Comparison of ENCODE assay signal across 8 cellular contexts in the genomic region with DNA sequence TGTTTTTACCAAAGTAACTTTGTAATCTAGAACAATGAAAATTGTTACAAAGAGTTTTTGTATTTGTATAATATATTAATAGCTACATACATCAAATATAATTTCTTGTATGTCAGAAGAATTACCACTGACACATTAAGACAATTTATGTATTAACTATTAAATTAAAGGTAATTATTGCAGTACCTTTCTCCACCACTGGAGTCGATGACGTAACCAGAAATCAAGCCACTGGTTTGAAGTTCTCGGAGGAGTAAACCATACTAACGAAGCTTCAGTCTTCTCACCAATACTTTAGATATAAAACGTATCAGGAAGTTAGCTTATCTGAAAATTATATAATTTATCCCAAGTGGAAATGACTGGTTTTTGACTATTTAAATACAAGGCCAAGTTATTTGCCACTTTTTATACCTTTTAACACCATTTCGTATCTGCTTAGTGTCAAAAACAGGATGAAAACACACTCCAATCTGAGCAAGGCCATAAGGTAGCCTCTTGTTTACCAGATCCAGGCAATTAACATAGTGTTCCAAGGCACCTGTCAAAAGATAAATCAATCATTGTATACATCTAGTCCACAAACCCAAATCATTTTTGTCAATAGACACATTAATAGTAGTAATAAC. TPM values are rescaled to one million over a fixed set of nuclear protein-coding genes. Genes with fewer than 3 reads are reported as not detected.
A peak's percentile ranks its signal among the peaks of the same experiment; 100 is the strongest.
DNase-seq lines count a peak whose midpoint lies in the region; ATAC-seq and TF ChIP-seq lines count a peak whose summit lies in the region.

No MANE protein-coding gene starts in this region.

- H3K36me3 ChIP-seq in SK-N-SH (replicated peaks in 1 of 2; ENCODE audit: control insufficient read depth in 1 of 2, insufficient read depth in 2 of 2, low read length in 1 of 2) (peaks cover 41 to 47% of the 10 kb centered on the region in 2 experiments), PC-9 (ENCODE audit: low read depth) (peaks cover 37% of the 10 kb centered on the region; the same call in 1 of the 2 replicates), sigmoid colon (peaks cover 0 to 51% (median 5%) of the 10 kb centered on the region in 4 donors)

- TF ChIP-seq RAD21 in SK-N-SH (IDR thresholded peaks at IDR 0.05; ENCODE audit: low read length) = no peak

- peaks cover 5% of the 10 kb centered on the region for H4K20me1 ChIP-seq in SK-N-SH (ENCODE audit: insufficient read depth)
- H4K20me1 ChIP-seq in PC-9 (ENCODE audit: insufficient read depth) = 0 out of 2 replicates have a peak, but pooled peaks cover 3% of the 10 kb centered on the region

- H3K9me2 ChIP-seq in SK-N-SH (no peaks in the 10 kb centered on the region), PC-9 (ENCODE audit: insufficient read depth) (no peaks in the 10 kb centered on the region)

- H3F3A ChIP-seq in SK-N-SH (replicated peaks; ENCODE audit: insufficient read depth) (peaks cover 10% of the 10 kb centered on the region), PC-9 (ENCODE audit: insufficient read depth, low read depth) (peaks cover 21% of the 10 kb centered on the region; the same call in 1 of the 2 replicates)

- 92% methylated on average over 6 of the region's 6 CpGs for WGBS in SK-N-SH (ENCODE audit: low lambda C conversion rate)
- 75 to 84% methylated on average over 6 of the region's 6 CpGs for WGBS in sigmoid colon, 2 donors

- no peak for TF ChIP-seq POLR2A in sigmoid colon (IDR thresholded peaks at IDR 0.05)

- no peak for ATAC-seq in SK-N-SH treated with all-trans-retinoic acid at 6 μM for 48 hours
- ATAC-seq in GM19351 (IDR thresholded peaks at IDR 0.05; ENCODE audit: unreplicated experiment) = no peak
- no peak for ATAC-seq in GM18873 (IDR thresholded peaks at IDR 0.05; ENCODE audit: low FRiP score, unreplicated experiment)

- TF ChIP-seq EP300 in SK-N-SH (IDR thresholded peaks at IDR 0.05; ENCODE audit: borderline replicate concordance in 1 of 2, low read depth in 1 of 2, low read length in 1 of 2) (no peak), sigmoid colon (IDR thresholded peaks at IDR 0.05) (no peak)

- POLR2A ChIA-PET in SK-N-SH (lab: Yijun Ruan, JAX) = interaction anchor here (2.5 kb wide), 1 partner anchor 13 kb away, joined by 15 read pairs; the partner anchor contains the start of genes CEP95 and DDX5
- POLR2A ChIA-PET in PC-9 (lab: Charles Lee; ENCODE audit: unreplicated experiment) = no interaction called here

- H3K79me2 ChIP-seq in SK-N-SH (ENCODE audit: insufficient read depth) (peaks cover 45% of the 10 kb centered on the region), PC-9 (ENCODE audit: low read depth) (peaks cover 28% of the 10 kb centered on the region)

- CTCF ChIA-PET in SK-N-SH (lab: Yijun Ruan, JAX) = interaction anchor here (0.7 to 6.7 kb wide), 11 partner anchors 8 to 180 kb away, joined by 3 to 76 read pairs (median 7); partner anchors contain the start of genes CEP95 and DDX5
- CTCF ChIA-PET in PC-9 (lab: Charles Lee) = interaction anchor here (0.7 kb wide), 2 partner anchors 69 to 1701 kb away, joined by 3 read pairs; no protein-coding TSS in a partner anchor

- BruUV-seq in PC-9 (replicated peaks; lab: Mats Ljungman, UMichigan) = no TSS peak

- H3K4me1 ChIP-seq in SK-N-SH (ENCODE audit: control insufficient read depth in 1 of 2, insufficient read depth in 2 of 2, low read depth in 1 of 2, low read length in 1 of 2) (peaks cover 9 to 13% of the 10 kb centered on the region in 2 experiments; a peak in 3 of 4 replicates), PC-9 (replicated peaks; ENCODE audit: insufficient read depth) (peaks cover 28% of the 10 kb centered on the region), sigmoid colon (peaks cover 0 to 31% (median 25%) of the 10 kb centered on the region in 4 donors)

- TF ChIP-seq CTCF in SK-N-SH (IDR thresholded peaks at IDR 0.05) (peak; percentile 65), PC-9 (conservative IDR thresholded peaks at IDR 0.05) (peak; percentile 85), dorsolateral prefrontal cortex (IDR thresholded peaks at IDR 0.05 in 54 of 56, conservative IDR thresholded peaks at IDR 0.05 in 2 of 56; ENCODE audit: low read depth in 1 of 56, partially characterized antibody in 56 of 56) (peak in 48 of 56 donors; percentile 16 to 61 (median 39)), sigmoid colon (IDR thresholded peaks at IDR 0.05) (peak in 3 of 4 experiments; percentile 12 to 46 (median 45))

- no peaks in the 10 kb centered on the region for H3K27me3 ChIP-seq in SK-N-SH (ENCODE audit: insufficient read depth)
- no peaks in the 10 kb centered on the region for H3K27me3 ChIP-seq in PC-9 (ENCODE audit: insufficient read depth, low read depth)
- H3K27me3 ChIP-seq in dorsolateral prefrontal cortex = no peaks in the 10 kb centered on the region
- H3K27me3 ChIP-seq in sigmoid colon = no peaks in the 10 kb centered on the region

- H3K4me3 ChIP-seq in SK-N-SH (ENCODE audit: low read depth in 2 of 2, low read length in 1 of 2) (no peak overlapping the region), PC-9 (no peak overlapping the region), dorsolateral prefrontal cortex (no peak overlapping the region), sigmoid colon (no peak overlapping the region)

- H3K4me2 ChIP-seq in SK-N-SH = no peak overlapping the region
- H3K4me2 ChIP-seq in PC-9 = no peak overlapping the region

- H3K9ac ChIP-seq in SK-N-SH = no peak overlapping the region

- intact Hi-C loops in PC-9 (cut with micrococcal nuclease; ENCODE audit: unreplicated experiment) = no loop called here
- intact Hi-C loops in dorsolateral prefrontal cortex (cut with DNase I) = no loop called here
- intact Hi-C loops in sigmoid colon (cut with DNase I) = no loop called here

- H3K27ac ChIP-seq in SK-N-SH (ENCODE audit: low read depth in 2 of 2, low read length in 1 of 2) (no peak overlapping the region; a peak in 1 of 4 replicates), PC-9 (no peak overlapping the region), dorsolateral prefrontal cortex (no peak overlapping the region), sigmoid colon (no peak overlapping the region)

- H2AFZ ChIP-seq in SK-N-SH (ENCODE audit: low read depth) = no peak overlapping the region
- H2AFZ ChIP-seq in PC-9 = no peak overlapping the region

- no peaks in the 10 kb centered on the region for H3K9me3 ChIP-seq in SK-N-SH
- no peaks in the 10 kb centered on the region for H3K9me3 ChIP-seq in PC-9 (ENCODE audit: insufficient read depth, low read depth)
- H3K9me3 ChIP-seq in sigmoid colon = no peaks in the 10 kb centered on the region

- DNase-seq in SK-N-SH (peak; percentile 33), PC-9 (no peak), dorsolateral prefrontal cortex (no peak), sigmoid colon (no peak), GF-D8 (lab: John Stamatoyannopoulos, UW) (no peak)

TF ChIP-seq in SK-N-SH, 30 proteins besides CTCF, POLR2A, EP300 and RAD21 (continues in another document):
- TF ChIP-seq PBX3 (IDR thresholded peaks at IDR 0.05) = no peak

TF ChIP-seq in SK-N-SH treated with all-trans-retinoic acid at 6 μM for 48 hours, 23 proteins besides CTCF, POLR2A, EP300 and RAD21 (continues in another document):
- TF ChIP-seq ARNTL (CRISPR knock-in tag; IDR thresholded peaks at IDR 0.05; ENCODE audit: borderline replicate concordance, low read depth) (no peak), ZNF8 (CRISPR knock-in tag; IDR thresholded peaks at IDR 0.05) (no peak), ISL1 (CRISPR knock-in tag; IDR thresholded peaks at IDR 0.05) (no peak), TOX (CRISPR knock-in tag; IDR thresholded peaks at IDR 0.05; ENCODE audit: borderline replicate concordance) (no peak), PPARA (CRISPR knock-in tag; IDR thresholded peaks at IDR 0.05; ENCODE audit: borderline replicate concordance) (no peak), ZFP3 (CRISPR knock-in tag; IDR thresholded peaks at IDR 0.05) (no peak), ZNF70 (CRISPR knock-in tag; IDR thresholded peaks at IDR 0.05) (no peak)

RNA-seq across cellular contexts. Expression of gene POLG2, which starts 4.3 kb away (rescaled TPM):
- 18.0 and 20.1 TPM in 2 replicates for polyA plus RNA-seq in SK-N-SH (2012; rRNA removed)
- polyA plus RNA-seq in SK-N-SH (2012; cell fraction: cytosol; rRNA removed) = 12.7 and 14.4 TPM in 2 replicates
- polyA plus RNA-seq in SK-N-SH (2012; cell fraction: nucleus; rRNA removed) = 65.9 and 91.3 TPM in 2 replicates
- total RNA-seq in PC-9 (2021) = 23.3 and 32.7 TPM in 2 replicates
- 10 to 100 TPM in 105 of 120 experiments, 1 to 10 TPM in 15; 5.9 to 25.5 (median 12.7) TPM for total RNA-seq in dorsolateral prefrontal cortex
- total RNA-seq in sigmoid colon = 10 to 100 TPM in 2 of 4 donors, 1 to 10 TPM in 2; 5.2 to 16.1 (median 10.4) TPM
- polyA plus RNA-seq in sigmoid colon = 10 to 100 TPM in 1 of 3 donors, 1 to 10 TPM in 2; 3.9 to 11.0 (median 4.2) TPM

RNA-seq across cellular contexts. Expression of gene DDX5, which starts 13.5 kb away (rescaled TPM):
- 1,642 and 1,870 TPM in 2 replicates for polyA plus RNA-seq in SK-N-SH (2012; rRNA removed)
- polyA plus RNA-seq in SK-N-SH (2012; cell fraction: cytosol; rRNA removed) = 977 and 1,042 TPM in 2 replicates
- 3,803 and 5,284 TPM in 2 replicates for polyA plus RNA-seq in SK-N-SH (2012; cell fraction: nucleus; rRNA removed)
- 375 and 402 TPM in 2 replicates for total RNA-seq in PC-9 (2021)
- total RNA-seq in dorsolateral prefrontal cortex = 100 to 1,000 TPM; 557 to 873 (median 694) TPM
- total RNA-seq in sigmoid colon = 1,000 to 10,000 TPM in 1 of 4 donors, 100 to 1,000 TPM in 3; 488 to 1,652 (median 747) TPM
- polyA plus RNA-seq in sigmoid colon = 100 to 1,000 TPM; 187 to 412 (median 248) TPM

RNA-seq across cellular contexts. Expression of gene CEP95, which starts 14.2 kb away (rescaled TPM):
- polyA plus RNA-seq in SK-N-SH (2012; rRNA removed) (30.8 and 40.1 TPM in 2 replicates), sigmoid colon (10 to 100 TPM; 13.2 to 24.3 (median 13.9) TPM)
- 25.2 and 26.1 TPM in 2 replicates for polyA plus RNA-seq in SK-N-SH (2012; cell fraction: cytosol; rRNA removed)
- polyA plus RNA-seq in SK-N-SH (2012; cell fraction: nucleus; rRNA removed) = 96.9 and 165 TPM in 2 replicates
- total RNA-seq in PC-9 (2021) (56.0 and 57.2 TPM in 2 replicates), dorsolateral prefrontal cortex (10 to 100 TPM; 38.9 to 94.4 (median 62.9) TPM), sigmoid colon (10 to 100 TPM; 34.9 to 74.5 (median 56.9) TPM)

RNA-seq across cellular contexts. Expression of gene MILR1, which starts 43.7 kb away (rescaled TPM):
- polyA plus RNA-seq in SK-N-SH (2012; rRNA removed) = 4.9 and 6.0 TPM in 2 replicates
- polyA plus RNA-seq in SK-N-SH (2012; cell fraction: cytosol; rRNA removed) = 4.8 and 4.9 TPM in 2 replicates
- 7.0 and 12.2 TPM in 2 replicates for polyA plus RNA-seq in SK-N-SH (2012; cell fraction: nucleus; rRNA removed)
- 22.9 and 25.6 TPM in 2 replicates for total RNA-seq in PC-9 (2021)
- total RNA-seq in dorsolateral prefrontal cortex = 10 to 100 TPM in 9 of 120 experiments, 1 to 10 TPM in 111; 1.1 to 16.6 (median 4.9) TPM
- 1 to 10 TPM; 1.8 to 6.5 (median 3.1) TPM for total RNA-seq in sigmoid colon
- polyA plus RNA-seq in sigmoid colon = 1 to 10 TPM; 4.4 to 7.8 (median 6.6) TPM
